In genomic region chr7:27739914-27740448, GRCh38 we compare ENCODE assay signal across 8 cellular contexts. TPM values are rescaled to one million over a fixed set of nuclear protein-coding genes. Genes with fewer than 3 reads are reported as not detected.
A peak's percentile ranks its signal among the peaks of the same experiment; 100 is the strongest.
DNase-seq lines count a peak whose midpoint lies in the region; ATAC-seq and TF ChIP-seq lines count a peak whose summit lies in the region.

Gene TAX1BP1 (plus strand): TSS chr7:27740162. CDS start chr7:27748525, 8,363 bp downstream.

- H3K4me3 ChIP-seq in DOHH2 (ENCODE audit: low read length) (peak within 1 kb of the TSS; percentile 91), GM23338 (peak within 1 kb of the TSS; percentile 93), fibroblast of lung (replicated peaks in 1 of 4; ENCODE audit: control extremely low read depth in 1 of 4, insufficient read depth in 1 of 4, low read depth in 3 of 4, low read length in 4 of 4) (peak within 1 kb of the TSS; percentile 94 to 99 (median 96))

- H3K9me3 ChIP-seq in DOHH2 (ENCODE audit: control insufficient read depth, insufficient read depth, low read length) (no peaks in the 10 kb centered on the region), fibroblast of lung (ENCODE audit: control insufficient read depth, insufficient read depth, low read depth, low read length) (no peaks in the 10 kb centered on the region)

- H2AFZ ChIP-seq in GM23338 = peak within 1 kb of the TSS; percentile 83
- peak within 1 kb of the TSS; percentile 99 for H2AFZ ChIP-seq in fibroblast of lung (ENCODE audit: low read length)

- H3K4me1 ChIP-seq in DOHH2 (ENCODE audit: control insufficient read depth, low read length) (peaks cover 21% of the 10 kb centered on the region), GM23338 (ENCODE audit: insufficient read depth) (peaks cover 6% of the 10 kb centered on the region; the same call in 1 of the 2 replicates), fibroblast of lung (ENCODE audit: control insufficient read depth, extremely low read depth, insufficient read depth, low read length) (no peaks in the 10 kb centered on the region)

- H3K27me3 ChIP-seq in DOHH2 (ENCODE audit: control insufficient read depth, low read length) = no peaks in the 10 kb centered on the region
- H3K27me3 ChIP-seq in GM23338 (ENCODE audit: insufficient read depth) = no peaks in the 10 kb centered on the region
- H3K27me3 ChIP-seq in fibroblast of lung (ENCODE audit: control insufficient read depth, insufficient read depth, low read length) = no peaks in the 10 kb centered on the region

- peaks cover 21% of the 10 kb centered on the region for H3K4me1 Mint-ChIP-seq in GM23338
- peaks cover 16 to 50% (median 43%) of the 10 kb centered on the region in 4 donors for H3K4me1 Mint-ChIP-seq in naive thymus-derived CD8-positive, alpha-beta T cell

- peaks cover 4% of the 10 kb centered on the region for H3K36me3 ChIP-seq in DOHH2 (ENCODE audit: control insufficient read depth, low read length)
- no peaks in the 10 kb centered on the region; the same call in 1 of the 2 replicates for H3K36me3 ChIP-seq in GM23338 (ENCODE audit: insufficient read depth)
- no peaks in the 10 kb centered on the region for H3K36me3 ChIP-seq in fibroblast of lung (ENCODE audit: control insufficient read depth, insufficient read depth, low read length)

- TF ChIP-seq CTCF in DOHH2 (IDR thresholded peaks at IDR 0.05; ENCODE audit: low read depth, low read length, poor library complexity, severe bottlenecking) (no peak), GM23338 (conservative IDR thresholded peaks at IDR 0.05; ENCODE audit: low read depth in 2 of 2) (no peak), fibroblast of lung (conservative IDR thresholded peaks at IDR 0.05 in 1 of 2, IDR thresholded peaks at IDR 0.05 in 1 of 2; ENCODE audit: low read depth in 1 of 2, low read length in 2 of 2) (no peak)

- peaks cover 7% of the 10 kb centered on the region for H3K27me3 Mint-ChIP-seq in GM23338 (ENCODE audit: insufficient read depth, low read depth, poor library complexity)
- no peaks in the 10 kb centered on the region for H3K27me3 Mint-ChIP-seq in naive thymus-derived CD8-positive, alpha-beta T cell

- H3F3A ChIP-seq in DOHH2 (ENCODE audit: control insufficient read depth, insufficient read depth) (peaks cover 3% of the 10 kb centered on the region), GM23338 (replicated peaks; ENCODE audit: low read depth) (no peaks in the 10 kb centered on the region)

- 0 out of 2 replicates have a peak, but pooled peaks cover 2% of the 10 kb centered on the region for H4K20me1 ChIP-seq in DOHH2 (ENCODE audit: control insufficient read depth, insufficient read depth, low read depth, low read length)
- no peaks in the 10 kb centered on the region for H4K20me1 ChIP-seq in GM23338 (replicated peaks; ENCODE audit: insufficient read depth)
- H4K20me1 ChIP-seq in fibroblast of lung (ENCODE audit: control insufficient read depth, extremely low read depth, insufficient read depth, low read length) = no peaks in the 10 kb centered on the region

- POLR2A ChIA-PET in naive thymus-derived CD8-positive, alpha-beta T cell (lab: Charles Lee) = interaction anchor here (1.0 to 2.7 kb wide), 4 partner anchors 38 to 81 kb away, joined by 3 to 57 read pairs (median 4); partner anchors contain the start of gene HIBADH

- H3K27ac Mint-ChIP-seq in GM23338 = peak within 1 kb of the TSS; percentile 98
- peak within 1 kb of the TSS; percentile 88 to 99 (median 98) for H3K27ac Mint-ChIP-seq in naive thymus-derived CD8-positive, alpha-beta T cell

- peaks cover 37% of the 10 kb centered on the region for H3K79me2 ChIP-seq in DOHH2 (ENCODE audit: control insufficient read depth, low read length)
- H3K79me2 ChIP-seq in GM23338 (replicated peaks; ENCODE audit: insufficient read depth) = peaks cover 38% of the 10 kb centered on the region
- H3K79me2 ChIP-seq in fibroblast of lung (ENCODE audit: control insufficient read depth, insufficient read depth, low read length) = peaks cover 24% of the 10 kb centered on the region

- H3K4me2 ChIP-seq in DOHH2 (ENCODE audit: low read length) (peak within 1 kb of the TSS; percentile 71), GM23338 (peak within 1 kb of the TSS; percentile 85), fibroblast of lung (ENCODE audit: extremely low read depth, insufficient read depth, low read length) (peak within 1 kb of the TSS; percentile 99)

- DNase-seq in GM23338 (ENCODE audit: low spot score) (peak; percentile 95), LHCN-M2 (ENCODE audit: low read depth) (peak; percentile 93), RPMI8226 (peak; percentile 97), fibroblast of lung (ENCODE audit: low read depth in 2 of 2) (peak; percentile 92 to 93)
- DNase-seq in activated T-helper 1 cell treated with anti-CD3 and anti-CD28 coated beads, Interleukin-2, amount 50 U/mL, for 16 hours (ENCODE audit: low read depth in 1 of 2, low spot score in 1 of 2) = peak; percentile 89 to 95
- peak; percentile 91 to 97 (median 94) for DNase-seq in naive thymus-derived CD8-positive, alpha-beta T cell
- peak; percentile 86 to 94 (median 93) for DNase-seq in stimulated activated naive CD4-positive, alpha-beta T cell (lab: John Stamatoyannopoulos, UW)

- peak within 1 kb of the TSS; percentile 98 for H3K9ac ChIP-seq in fibroblast of lung (ENCODE audit: insufficient read depth, low read length)

- H3K9me2 ChIP-seq in DOHH2 (replicated peaks; ENCODE audit: control insufficient read depth, low read length) (no peaks in the 10 kb centered on the region), GM23338 (ENCODE audit: insufficient read depth) (no peaks in the 10 kb centered on the region)

- H3K4me3 Mint-ChIP-seq in GM23338 = peak within 1 kb of the TSS; percentile 94
- peak within 1 kb of the TSS; percentile 86 to 99 (median 98) for H3K4me3 Mint-ChIP-seq in naive thymus-derived CD8-positive, alpha-beta T cell

- H3K36me3 Mint-ChIP-seq in GM23338 (ENCODE audit: low read depth) = no peaks in the 10 kb centered on the region; the same call in 2 of the 3 replicates
- peaks cover 0 to 8% (median 0%) of the 10 kb centered on the region in 3 donors for H3K36me3 Mint-ChIP-seq in naive thymus-derived CD8-positive, alpha-beta T cell

- H3K27ac ChIP-seq in DOHH2 (ENCODE audit: low read depth, low read length) = peak within 1 kb of the TSS; percentile 39
- peak within 1 kb of the TSS; percentile 97 for H3K27ac ChIP-seq in GM23338 (ENCODE audit: low read depth)
- H3K27ac ChIP-seq in fibroblast of lung (ENCODE audit: insufficient read depth, low read length) = peak within 1 kb of the TSS; percentile 100

- ATAC-seq in GM23338 = peak; percentile 89
- peak; percentile 88 to 89 for ATAC-seq in naive thymus-derived CD8-positive, alpha-beta T cell

- no peaks in the 10 kb centered on the region; the same call in 2 of the 3 replicates for H3K9me3 Mint-ChIP-seq in GM23338
- no peaks in the 10 kb centered on the region for H3K9me3 Mint-ChIP-seq in naive thymus-derived CD8-positive, alpha-beta T cell

TF ChIP-seq in GM23338, 12 proteins besides CTCF, POLR2A, EP300 and RAD21 (continues in another document):
- TF ChIP-seq ETS1 (IDR thresholded peaks at IDR 0.05) (0 out of 2 replicates have a peak, but pooled peaks have one; percentile 33), CREB1 (CRISPR knock-in tag; IDR thresholded peaks at IDR 0.05; ENCODE audit: low read depth) (peak; percentile 91), REST (IDR thresholded peaks at IDR 0.05; ENCODE audit: unreplicated experiment) (no peak), POLR2AphosphoS5 (IDR thresholded peaks at IDR 0.05; ENCODE audit: low read depth) (peak; percentile 97), JUNB (IDR thresholded peaks at IDR 0.05; ENCODE audit: unreplicated experiment) (no peak), NANOG (IDR thresholded peaks at IDR 0.05; ENCODE audit: borderline replicate concordance) (no peak)

RNA-seq across cellular contexts. Expression of gene TAX1BP1, which starts in this region (rescaled TPM):
- total RNA-seq in GM23338 (2014; rRNA removed; shearing (Covaris generic)) = 53.1 and 56.5 TPM in 2 replicates
- polyA plus RNA-seq in GM23338 (2016; fragmentation: Nextera tagmentation; extraction: Ambion mirVana) (62.0 and 87.9 TPM in 2 replicates), fibroblast of lung (70.1 and 111 TPM in 2 replicates)
- total RNA-seq in LHCN-M2 (2014; rRNA removed) (108 and 131 TPM in 2 replicates), fibroblast of lung (80.9 and 98.6 TPM in 2 replicates)
- polyA plus RNA-seq in LHCN-M2 (2012) = 93.3 TPM
- polyA plus RNA-seq in fibroblast of lung (2012) = 60.5 and 81.7 TPM in 2 replicates
- polyA minus RNA-seq in fibroblast of lung (ENCODE audit: low replicate concordance) = 19.4 and 25.8 TPM in 2 replicates
- 100 to 1,000 TPM; 121 to 122 TPM for total RNA-seq in naive thymus-derived CD8-positive, alpha-beta T cell
- 100 to 1,000 TPM in 2 of 3 donors, 10 to 100 TPM in 1; 98.9 to 131 (median 103) TPM for polyA plus RNA-seq in naive thymus-derived CD8-positive, alpha-beta T cell

Comparison
In these comparisons a context has a peak if more than half of its experiments do, and no peak if none do; other contexts are left out.
1. Peak in every context shown above with its lines: DNase-seq, ATAC-seq, H3K4me3 ChIP-seq and H3K27ac ChIP-seq.
2. H3K27ac ChIP-seq: peak in every context shown above with its lines; median percentile 100 in fibroblast of lung; 97 in GM23338; 39 in DOHH2.